In genomic region chr18:75163736-75164135, GRCh38 we compare ENCODE assay signal across 29 cellular contexts.
"Had no signal": no experiment of that assay in that cellular context is flagged by ENCODE, and none has a peak within 500 bp of the region (broad histone marks: within the 10 kb centered on the region; RNA-seq: fewer than 3 reads in every experiment).

No MANE protein-coding gene starts in this region.

- H3K27me3 Mint-ChIP-seq: stimulated activated naive CD8-positive, alpha-beta T cell treated with anti-CD3 and anti-CD28 coated beads, Interleukin-15, Interleukin-2, amounts not matched to agents 100 ng/mL and 50 ng/mL, for 24 hours had no signal

- H2AFZ ChIP-seq: neural progenitor cell, parathyroid adenoma had no signal

- H3K4me3 ChIP-seq: neural progenitor cell, ovary, psoas muscle, right lobe of liver, sigmoid colon, stomach, thoracic aorta, thyroid gland, tibial nerve, upper lobe of left lung, vagina had no signal

- H3K79me2 ChIP-seq: parathyroid adenoma had no signal

- H3K27ac Mint-ChIP-seq: natural killer cell treated with Interleukin-12 subunit alpha and Interleukin-12 subunit beta and Interleukin-15 and Interleukin-18, amount 100 ng/mL, for 72 hours; nephron progenitor cell; neural progenitor cell; progenitor cell of endocrine pancreas; stimulated activated effector memory CD8-positive, alpha-beta T cell treated with anti-CD3 and anti-CD28 coated beads, Interleukin-12 subunit alpha, Interleukin-12 subunit beta, amount 100 ng/mL, for 72 hours; stimulated activated naive B cell treated with anti-CD40 and anti-IgM and Interleukin-4, amounts not matched to agents 10 μg/mL and 1 μg/mL and 100 μg/mL, for 72 hours; stimulated activated naive CD8-positive, alpha-beta T cell treated with anti-CD3 and anti-CD28 coated beads, Interleukin-15, Interleukin-2, amounts not matched to agents 100 ng/mL and 50 ng/mL, for 24 hours had no signal

- H3K9me3 Mint-ChIP-seq: natural killer cell treated with Interleukin-12 subunit alpha and Interleukin-12 subunit beta and Interleukin-15 and Interleukin-18, amount 100 ng/mL, for 72 hours; neural progenitor cell; stimulated activated effector memory CD8-positive, alpha-beta T cell treated with anti-CD3 and anti-CD28 coated beads, Interleukin-12 subunit alpha, Interleukin-12 subunit beta, amount 100 ng/mL, for 72 hours; stimulated activated naive CD8-positive, alpha-beta T cell treated with anti-CD3 and anti-CD28 coated beads, Interleukin-15, Interleukin-2, amounts not matched to agents 100 ng/mL and 50 ng/mL, for 24 hours had no signal

- H3K27me3 ChIP-seq: neural progenitor cell, ovary, right lobe of liver, sigmoid colon, thyroid gland, tibial nerve, upper lobe of left lung, vagina had no signal

- H3K36me3 Mint-ChIP-seq: natural killer cell treated with Interleukin-12 subunit alpha and Interleukin-12 subunit beta and Interleukin-15 and Interleukin-18, amount 100 ng/mL, for 72 hours; neural progenitor cell; stimulated activated effector memory CD8-positive, alpha-beta T cell treated with anti-CD3 and anti-CD28 coated beads, Interleukin-12 subunit alpha, Interleukin-12 subunit beta, amount 100 ng/mL, for 72 hours; stimulated activated naive B cell treated with anti-CD40 and anti-IgM and Interleukin-4, amounts not matched to agents 10 μg/mL and 1 μg/mL and 100 μg/mL, for 72 hours had no signal

- FAIRE-seq: small intestine, urothelium cell line had no signal

- H3K36me3 ChIP-seq: neural progenitor cell, ovary, right lobe of liver, sigmoid colon, stomach, thoracic aorta, thyroid gland, tibial nerve, upper lobe of left lung, vagina had no signal

- ATAC-seq: natural killer cell treated with Interleukin-12 subunit alpha and Interleukin-12 subunit beta and Interleukin-15 and Interleukin-18, amount 100 ng/mL, for 72 hours; psoas muscle; right cardiac atrium; right lobe of liver; stimulated activated effector memory CD8-positive, alpha-beta T cell treated with anti-CD3 and anti-CD28 coated beads, Interleukin-12 subunit alpha, Interleukin-12 subunit beta, amount 100 ng/mL, for 72 hours; stimulated activated naive B cell treated with anti-CD40 and anti-IgM and Interleukin-4, amounts not matched to agents 10 μg/mL and 1 μg/mL and 100 μg/mL, for 72 hours had no signal

- H3K4me2 ChIP-seq: neural progenitor cell had no signal

- H3K4me3 Mint-ChIP-seq: natural killer cell treated with Interleukin-12 subunit alpha and Interleukin-12 subunit beta and Interleukin-15 and Interleukin-18, amount 100 ng/mL, for 72 hours; nephron progenitor cell; neural progenitor cell; stimulated activated effector memory CD8-positive, alpha-beta T cell treated with anti-CD3 and anti-CD28 coated beads, Interleukin-12 subunit alpha, Interleukin-12 subunit beta, amount 100 ng/mL, for 72 hours; stimulated activated naive B cell treated with anti-CD40 and anti-IgM and Interleukin-4, amounts not matched to agents 10 μg/mL and 1 μg/mL and 100 μg/mL, for 72 hours; stimulated activated naive CD8-positive, alpha-beta T cell treated with anti-CD3 and anti-CD28 coated beads, Interleukin-15, Interleukin-2, amounts not matched to agents 100 ng/mL and 50 ng/mL, for 24 hours had no signal

- DNase-seq: nephron progenitor cell; occipital lobe; ovary; posterior cingulate gyrus; psoas muscle; right cardiac atrium; sigmoid colon; small intestine; stimulated activated CD4-positive, alpha-beta T cell treated with anti-CD3 and anti-CD28 coated beads, Interleukin-15, amount 100 ng/mL, for 24 hours; stimulated activated CD4-positive, alpha-beta T cell treated with anti-CD3 and anti-CD28 coated beads, Interleukin-2, amount 100 ng/mL, for 24 hours; stimulated activated CD4-positive, alpha-beta T cell treated with anti-CD3 and anti-CD28 coated beads, Interleukin-2, amount 100 ng/mL, for 48 hours; stimulated activated CD4-positive, alpha-beta T cell treated with anti-CD3 and anti-CD28 coated beads, Interleukin-4, amount 100 ng/mL, for 24 hours; stimulated activated naive B cell treated with anti-CD40 and anti-IgM and Interleukin-4, amounts not matched to agents 10 μg/mL and 1 μg/mL and 100 μg/mL, for 72 hours; stimulated activated naive CD4-positive, alpha-beta T cell treated with Interleukin-2 at 50 U/mL for 16 hours; stomach; thyroid gland; trophoblast cell; upper lobe of left lung had no signal

- H3K9me3 ChIP-seq: ovary, psoas muscle, right lobe of liver, sigmoid colon, stomach, thoracic aorta, thyroid gland, upper lobe of left lung, vagina had no signal

- H3K9ac ChIP-seq: neural progenitor cell, parathyroid adenoma had no signal

- H3K4me1 ChIP-seq: parathyroid adenoma, right lobe of liver, vagina had no signal

- H3K27ac ChIP-seq: neural progenitor cell, ovary, parathyroid adenoma, psoas muscle, right lobe of liver, stomach, thoracic aorta, thyroid gland, tibial nerve, upper lobe of left lung, vagina had no signal
